In genomic region chr3:57227930-57228733, GRCh38 we compare ENCODE assay signal across 1 cellular context.
A peak's percentile ranks its signal among the peaks of the same experiment; 100 is the strongest.
TF ChIP-seq lines count a peak whose summit lies in the region.

No MANE protein-coding gene starts in this region.

TF ChIP-seq in K562, 482 proteins besides CTCF, POLR2A, EP300 and RAD21 (continued from another document and continues in another):
- TF ChIP-seq ZBTB5 (IDR thresholded peaks at IDR 0.05) (no peak), DEAF1 (CRISPR knock-in tag; IDR thresholded peaks at IDR 0.05) (no peak), ZFP1 (CRISPR knock-in tag; IDR thresholded peaks at IDR 0.05) (no peak), ATF6 (CRISPR knock-in tag; IDR thresholded peaks at IDR 0.05) (no peak), PHF8 (IDR thresholded peaks at IDR 0.05; ENCODE audit: borderline replicate concordance, low read length) (peak; percentile 6; the same call in 1 of the 2 replicates), MYNN (IDR thresholded peaks at IDR 0.05) (peak; percentile 99), MYNN (CRISPR knock-in tag; IDR thresholded peaks at IDR 0.05) (peak; percentile 88), ZNF3 (CRISPR knock-in tag; IDR thresholded peaks at IDR 0.05) (no peak), ZNF583 (CRISPR knock-in tag; IDR thresholded peaks at IDR 0.05) (0 out of 2 replicates have a peak, but pooled peaks have one; percentile 20), HMGN3 (IDR thresholded peaks at IDR 0.05; ENCODE audit: borderline replicate concordance, extremely low read depth, insufficient read length, low read depth, low read length) (peak; percentile 36), ATF7 (IDR thresholded peaks at IDR 0.05) (no peak), HNRNPK (IDR thresholded peaks at IDR 0.05; ENCODE audit: low read depth, low read length, poor library complexity, severe bottlenecking) (no peak), ATF1 (CRISPR knock-in tag; IDR thresholded peaks at IDR 0.05) (no peak), ATF1 (tag; IDR thresholded peaks at IDR 0.05) (0 out of 2 replicates have a peak, but pooled peaks have one; percentile 6), SMAD2 (IDR thresholded peaks at IDR 0.05; ENCODE audit: low read depth, low read length) (no peak), KAT2B (IDR thresholded peaks at IDR 0.05; ENCODE audit: low read depth, low read length) (no peak), COPS2 (conservative IDR thresholded peaks at IDR 0.05) (no peak), SAFB (IDR thresholded peaks at IDR 0.05; ENCODE audit: borderline replicate concordance, low read depth, low read length) (peak; percentile 69), KDM2B (CRISPR knock-in tag; IDR thresholded peaks at IDR 0.05) (no peak), FOXJ2 (tag; IDR thresholded peaks at IDR 0.05) (no peak), BMI1 (IDR thresholded peaks at IDR 0.05; ENCODE audit: low read length) (no peak), ZBTB9 (CRISPR knock-in tag; IDR thresholded peaks at IDR 0.05) (0 out of 2 replicates have a peak, but pooled peaks have one; percentile 18), RB1 (IDR thresholded peaks at IDR 0.05; ENCODE audit: low read depth) (no peak), NR2C2 (CRISPR knock-in tag; IDR thresholded peaks at IDR 0.05) (no peak), NR2C2 (tag; IDR thresholded peaks at IDR 0.05) (0 out of 2 replicates have a peak, but pooled peaks have one; percentile 28), NFE2 (IDR thresholded peaks at IDR 0.05; ENCODE audit: low read depth) (no peak), RAD51 (IDR thresholded peaks at IDR 0.05; ENCODE audit: borderline replicate concordance, low read depth) (no peak), E2F1 (CRISPR knock-in tag; IDR thresholded peaks at IDR 0.05) (no peak), MTA2 (IDR thresholded peaks at IDR 0.05; ENCODE audit: low read depth) (no peak), EGR1 (conservative IDR thresholded peaks at IDR 0.05) (no peak), SUPT5H (IDR thresholded peaks at IDR 0.05) (no peak), ZNF316 (IDR thresholded peaks at IDR 0.05) (no peak), KHSRP (IDR thresholded peaks at IDR 0.05) (no peak), ZNF280A (IDR thresholded peaks at IDR 0.05; ENCODE audit: low read depth, partially characterized antibody) (no peak)
- TF ChIP-seq, protein P1, sequence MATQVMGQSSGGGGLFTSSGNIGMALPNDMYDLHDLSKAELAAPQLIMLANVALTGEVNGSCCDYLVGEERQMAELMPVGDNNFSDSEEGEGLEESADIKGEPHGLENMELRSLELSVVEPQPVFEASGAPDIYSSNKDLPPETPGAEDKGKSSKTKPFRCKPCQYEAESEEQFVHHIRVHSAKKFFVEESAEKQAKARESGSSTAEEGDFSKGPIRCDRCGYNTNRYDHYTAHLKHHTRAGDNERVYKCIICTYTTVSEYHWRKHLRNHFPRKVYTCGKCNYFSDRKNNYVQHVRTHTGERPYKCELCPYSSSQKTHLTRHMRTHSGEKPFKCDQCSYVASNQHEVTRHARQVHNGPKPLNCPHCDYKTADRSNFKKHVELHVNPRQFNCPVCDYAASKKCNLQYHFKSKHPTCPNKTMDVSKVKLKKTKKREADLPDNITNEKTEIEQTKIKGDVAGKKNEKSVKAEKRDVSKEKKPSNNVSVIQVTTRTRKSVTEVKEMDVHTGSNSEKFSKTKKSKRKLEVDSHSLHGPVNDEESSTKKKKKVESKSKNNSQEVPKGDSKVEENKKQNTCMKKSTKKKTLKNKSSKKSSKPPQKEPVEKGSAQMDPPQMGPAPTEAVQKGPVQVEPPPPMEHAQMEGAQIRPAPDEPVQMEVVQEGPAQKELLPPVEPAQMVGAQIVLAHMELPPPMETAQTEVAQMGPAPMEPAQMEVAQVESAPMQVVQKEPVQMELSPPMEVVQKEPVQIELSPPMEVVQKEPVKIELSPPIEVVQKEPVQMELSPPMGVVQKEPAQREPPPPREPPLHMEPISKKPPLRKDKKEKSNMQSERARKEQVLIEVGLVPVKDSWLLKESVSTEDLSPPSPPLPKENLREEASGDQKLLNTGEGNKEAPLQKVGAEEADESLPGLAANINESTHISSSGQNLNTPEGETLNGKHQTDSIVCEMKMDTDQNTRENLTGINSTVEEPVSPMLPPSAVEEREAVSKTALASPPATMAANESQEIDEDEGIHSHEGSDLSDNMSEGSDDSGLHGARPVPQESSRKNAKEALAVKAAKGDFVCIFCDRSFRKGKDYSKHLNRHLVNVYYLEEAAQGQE (CRISPR knock-in tag; IDR thresholded peaks at IDR 0.05; ENCODE audit: low read depth) = peak; percentile 28; the same call in 1 of the 2 replicates
- TF ChIP-seq, protein P2, sequence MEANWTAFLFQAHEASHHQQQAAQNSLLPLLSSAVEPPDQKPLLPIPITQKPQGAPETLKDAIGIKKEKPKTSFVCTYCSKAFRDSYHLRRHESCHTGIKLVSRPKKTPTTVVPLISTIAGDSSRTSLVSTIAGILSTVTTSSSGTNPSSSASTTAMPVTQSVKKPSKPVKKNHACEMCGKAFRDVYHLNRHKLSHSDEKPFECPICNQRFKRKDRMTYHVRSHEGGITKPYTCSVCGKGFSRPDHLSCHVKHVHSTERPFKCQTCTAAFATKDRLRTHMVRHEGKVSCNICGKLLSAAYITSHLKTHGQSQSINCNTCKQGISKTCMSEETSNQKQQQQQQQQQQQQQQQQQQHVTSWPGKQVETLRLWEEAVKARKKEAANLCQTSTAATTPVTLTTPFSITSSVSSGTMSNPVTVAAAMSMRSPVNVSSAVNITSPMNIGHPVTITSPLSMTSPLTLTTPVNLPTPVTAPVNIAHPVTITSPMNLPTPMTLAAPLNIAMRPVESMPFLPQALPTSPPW (CRISPR knock-in tag; IDR thresholded peaks at IDR 0.05) = peak; percentile 10; the same call in 1 of the 2 replicates
- TF ChIP-seq, protein P3, sequence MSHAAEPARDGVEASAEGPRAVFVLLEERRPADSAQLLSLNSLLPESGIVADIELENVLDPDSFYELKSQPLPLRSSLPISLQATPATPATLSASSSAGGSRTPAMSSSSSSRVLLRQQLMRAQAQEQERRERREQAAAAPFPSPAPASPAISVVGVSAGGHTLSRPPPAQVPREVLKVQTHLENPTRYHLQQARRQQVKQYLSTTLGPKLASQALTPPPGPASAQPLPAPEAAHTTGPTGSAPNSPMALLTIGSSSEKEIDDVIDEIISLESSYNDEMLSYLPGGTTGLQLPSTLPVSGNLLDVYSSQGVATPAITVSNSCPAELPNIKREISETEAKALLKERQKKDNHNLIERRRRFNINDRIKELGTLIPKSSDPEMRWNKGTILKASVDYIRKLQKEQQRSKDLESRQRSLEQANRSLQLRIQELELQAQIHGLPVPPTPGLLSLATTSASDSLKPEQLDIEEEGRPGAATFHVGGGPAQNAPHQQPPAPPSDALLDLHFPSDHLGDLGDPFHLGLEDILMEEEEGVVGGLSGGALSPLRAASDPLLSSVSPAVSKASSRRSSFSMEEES (CRISPR knock-in tag; IDR thresholded peaks at IDR 0.05) = no peak
- TF ChIP-seq, protein P4, sequence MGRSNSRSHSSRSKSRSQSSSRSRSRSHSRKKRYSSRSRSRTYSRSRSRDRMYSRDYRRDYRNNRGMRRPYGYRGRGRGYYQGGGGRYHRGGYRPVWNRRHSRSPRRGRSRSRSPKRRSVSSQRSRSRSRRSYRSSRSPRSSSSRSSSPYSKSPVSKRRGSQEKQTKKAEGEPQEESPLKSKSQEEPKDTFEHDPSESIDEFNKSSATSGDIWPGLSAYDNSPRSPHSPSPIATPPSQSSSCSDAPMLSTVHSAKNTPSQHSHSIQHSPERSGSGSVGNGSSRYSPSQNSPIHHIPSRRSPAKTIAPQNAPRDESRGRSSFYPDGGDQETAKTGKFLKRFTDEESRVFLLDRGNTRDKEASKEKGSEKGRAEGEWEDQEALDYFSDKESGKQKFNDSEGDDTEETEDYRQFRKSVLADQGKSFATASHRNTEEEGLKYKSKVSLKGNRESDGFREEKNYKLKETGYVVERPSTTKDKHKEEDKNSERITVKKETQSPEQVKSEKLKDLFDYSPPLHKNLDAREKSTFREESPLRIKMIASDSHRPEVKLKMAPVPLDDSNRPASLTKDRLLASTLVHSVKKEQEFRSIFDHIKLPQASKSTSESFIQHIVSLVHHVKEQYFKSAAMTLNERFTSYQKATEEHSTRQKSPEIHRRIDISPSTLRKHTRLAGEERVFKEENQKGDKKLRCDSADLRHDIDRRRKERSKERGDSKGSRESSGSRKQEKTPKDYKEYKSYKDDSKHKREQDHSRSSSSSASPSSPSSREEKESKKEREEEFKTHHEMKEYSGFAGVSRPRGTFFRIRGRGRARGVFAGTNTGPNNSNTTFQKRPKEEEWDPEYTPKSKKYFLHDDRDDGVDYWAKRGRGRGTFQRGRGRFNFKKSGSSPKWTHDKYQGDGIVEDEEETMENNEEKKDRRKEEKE (IDR thresholded peaks at IDR 0.05; ENCODE audit: borderline replicate concordance in 1 of 2, control insufficient read depth in 1 of 2, low read depth in 2 of 2, low read length in 1 of 2) = no peak
- TF ChIP-seq, protein P5, sequence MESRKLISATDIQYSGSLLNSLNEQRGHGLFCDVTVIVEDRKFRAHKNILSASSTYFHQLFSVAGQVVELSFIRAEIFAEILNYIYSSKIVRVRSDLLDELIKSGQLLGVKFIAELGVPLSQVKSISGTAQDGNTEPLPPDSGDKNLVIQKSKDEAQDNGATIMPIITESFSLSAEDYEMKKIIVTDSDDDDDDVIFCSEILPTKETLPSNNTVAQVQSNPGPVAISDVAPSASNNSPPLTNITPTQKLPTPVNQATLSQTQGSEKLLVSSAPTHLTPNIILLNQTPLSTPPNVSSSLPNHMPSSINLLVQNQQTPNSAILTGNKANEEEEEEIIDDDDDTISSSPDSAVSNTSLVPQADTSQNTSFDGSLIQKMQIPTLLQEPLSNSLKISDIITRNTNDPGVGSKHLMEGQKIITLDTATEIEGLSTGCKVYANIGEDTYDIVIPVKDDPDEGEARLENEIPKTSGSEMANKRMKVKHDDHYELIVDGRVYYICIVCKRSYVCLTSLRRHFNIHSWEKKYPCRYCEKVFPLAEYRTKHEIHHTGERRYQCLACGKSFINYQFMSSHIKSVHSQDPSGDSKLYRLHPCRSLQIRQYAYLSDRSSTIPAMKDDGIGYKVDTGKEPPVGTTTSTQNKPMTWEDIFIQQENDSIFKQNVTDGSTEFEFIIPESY (CRISPR knock-in tag; IDR thresholded peaks at IDR 0.05) = no peak
